In genomic region chr5:155430192-155430591, GRCh38 we compare ENCODE assay signal across 26 cellular contexts.
"Had no signal": no experiment of that assay in that cellular context is flagged by ENCODE, and none has a peak within 500 bp of the region (broad histone marks: within the 10 kb centered on the region; RNA-seq: fewer than 3 reads in every experiment).

No MANE protein-coding gene starts in this region.

- H3K36me3 ChIP-seq: left lung, lower lobe of right lung, pancreas, prostate gland, sigmoid colon, spleen, tibial nerve, uterus had no signal

- H3K9me3 ChIP-seq: left lung, lower lobe of right lung, pancreas, prostate gland, uterus had no signal

- FAIRE-seq: islet of Langerhans, kidney, pancreas, small intestine had no signal

- H3K27me3 ChIP-seq: left lung, pancreas, sigmoid colon, spleen, tibial nerve, uterus had no signal

- H3K4me1 ChIP-seq: left lung, lower lobe of right lung, pancreas, prostate gland, sigmoid colon, tibial nerve, uterus had no signal

- DNase-seq: immature natural killer cell; kidney; left colon; left lung; lower lobe of right lung; mammary epithelial cell; mesenchymal stem cell; naive thymus-derived CD8-positive, alpha-beta T cell; nucleus accumbens; pancreas; posterior cingulate gyrus; retina; sigmoid colon; small intestine; spleen; stimulated activated CD4-positive, alpha-beta T cell treated with anti-CD3 and anti-CD28 coated beads, Interleukin-4, amount 100 ng/mL, for 4 hours; stimulated activated CD8-positive, alpha-beta memory T cell treated with anti-CD3 and anti-CD28 coated beads, Interleukin-4, amount 100 ng/mL, for 48 hours; stimulated activated naive CD4-positive, alpha-beta T cell treated with Interleukin-2 at 50 U/mL for 16 hours; stimulated activated naive CD8-positive, alpha-beta T cell treated with anti-CD3 and anti-CD28 coated beads, Interleukin-15, amount 100 ng/mL, for 72 hours; substantia nigra; uterus had no signal

- H3K27ac ChIP-seq: left lung, lower lobe of right lung, pancreas, prostate gland, sigmoid colon, spleen, tibial nerve, uterus had no signal

- ATAC-seq: left colon; left lung; lower lobe of right lung; naive thymus-derived CD8-positive, alpha-beta T cell; pancreas; right cardiac atrium; stimulated activated memory B cell treated with anti-CD40 and anti-IgM and Interleukin-4, amounts not matched to agents 10 μg/mL and 1 μg/mL and 100 μg/mL, for 72 hours; stimulated activated naive CD8-positive, alpha-beta T cell treated with anti-CD3 and anti-CD28 coated beads, Interleukin-15, amount 100 ng/mL, for 72 hours had no signal

- H3K4me3 ChIP-seq: left lung, lower lobe of right lung, pancreas, prostate gland, sigmoid colon, spleen, tibial nerve, uterus had no signal
